13 cellular contexts compared by ENCODE assay signal in the genomic region with DNA sequence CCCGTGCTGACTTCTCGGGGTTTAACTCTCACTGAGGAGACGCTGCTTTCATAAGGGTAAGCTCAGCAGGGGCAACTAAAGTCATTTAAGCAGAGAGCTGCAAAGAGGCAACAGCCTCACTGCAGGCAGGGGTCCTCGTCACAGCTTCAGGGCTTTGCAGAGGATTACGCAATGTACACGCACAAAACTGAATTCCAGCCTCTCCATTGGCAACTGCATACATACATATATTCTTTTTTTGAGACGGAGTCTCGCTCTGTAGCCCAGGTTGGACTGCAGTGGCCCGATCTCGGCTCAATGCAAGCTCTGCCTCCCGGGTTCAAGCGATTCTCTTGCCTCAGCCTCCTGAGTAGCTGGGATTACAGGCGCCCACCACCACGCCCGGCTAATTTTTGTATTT. TPM values are rescaled to one million over a fixed set of nuclear protein-coding genes. Genes with fewer than 3 reads are reported as not detected.
A peak's percentile ranks its signal among the peaks of the same experiment; 100 is the strongest.
DNase-seq lines count a peak whose midpoint lies in the region; ATAC-seq, FAIRE-seq and TF ChIP-seq lines count a peak whose summit lies in the region.
"Had no signal": no experiment of that assay in that cellular context is flagged by ENCODE, and none has a peak within 500 bp of the region (broad histone marks: within the 10 kb centered on the region; RNA-seq: fewer than 3 reads in every experiment).

No MANE protein-coding gene starts in this region.

- ATAC-seq in T-cell (replicated peaks in 1 of 4), result no peak
- ATAC-seq: activated T-helper 17 cell treated with anti-CD3 and anti-CD28 coated beads, Interleukin-2, amount 50 U/mL, for 72 hours; right cardiac atrium had no signal

- FAIRE-seq in kidney (lab: Jason Lieb, UNC), result no peak
- FAIRE-seq: urothelium cell line had no signal

- H3K9me3 ChIP-seq in HAP-1, result no peaks in the 10 kb centered on the region
- H3K9me3 ChIP-seq in kidney (ENCODE audit: control insufficient read depth in 1 of 2, low read length in 2 of 2), result no peaks in the 10 kb centered on the region

- H3K9me3 Mint-ChIP-seq in T-cell, result no peaks in the 10 kb centered on the region
- H3K9me3 Mint-ChIP-seq: activated T-helper 17 cell treated with anti-CD3 and anti-CD28 coated beads, Interleukin-2, amount 50 U/mL, for 72 hours had no signal

- no peak overlapping the region for H3K4me3 ChIP-seq in HAP-1
- H3K4me3 ChIP-seq in kidney (ENCODE audit: low read length in 2 of 2), result no peak overlapping the region
- H3K4me3 ChIP-seq: coronary artery had no signal

- DNase-seq in DMS 273 (lab: John Stamatoyannopoulos, UW; ENCODE audit: unreplicated experiment) (peak; percentile 24), DMS 273 treated with DMSO at 0.1 percent for 48 hours (lab: John Stamatoyannopoulos, UW) (no peak), HAP-1 (ENCODE audit: low spot score in 2 of 2) (peak; percentile 23 to 47), T-cell (no peak), kidney (peak; percentile 12), germinal center (ENCODE audit: low spot score) (no peak), mesenteric fat pad (ENCODE audit: low spot score) (no peak), NCI-H774 (lab: John Stamatoyannopoulos, UW) (no peak)
- DNase-seq: GDM1 had no signal

- no peak for TF ChIP-seq CTCF in kidney (IDR thresholded peaks at IDR 0.05; ENCODE audit: borderline replicate concordance, extremely low read depth, insufficient read depth)

- POLR2A ChIA-PET in T-cell (lab: Charles Lee), result no interaction called here

- in situ Hi-C loops in HAP-1 (cut with MboI; ENCODE audit: low sequenced_read_pairs), result no loop called here

- H3K36me3 Mint-ChIP-seq in T-cell, result peaks cover 10% of the 10 kb centered on the region

- H3K27me3 ChIP-seq in HAP-1 (ENCODE audit: low read depth), result no peaks in the 10 kb centered on the region

- H3K4me1 ChIP-seq in HAP-1 (peaks cover 13% of the 10 kb centered on the region), kidney (ENCODE audit: control insufficient read depth in 1 of 2, insufficient read depth in 1 of 2, low read depth in 1 of 2, low read length in 2 of 2) (peaks cover 5 to 7% of the 10 kb centered on the region in 2 donors)

- H3K27me3 Mint-ChIP-seq in T-cell, result no peaks in the 10 kb centered on the region
- H3K27me3 Mint-ChIP-seq: activated T-helper 17 cell treated with anti-CD3 and anti-CD28 coated beads, Interleukin-2, amount 50 U/mL, for 72 hours had no signal

- H3K36me3 ChIP-seq in HAP-1 (replicated peaks), result peaks cover 9% of the 10 kb centered on the region; the same call in 1 of the 2 replicates
- no peaks in the 10 kb centered on the region for H3K36me3 ChIP-seq in kidney (ENCODE audit: control insufficient read depth in 1 of 2, insufficient read depth in 2 of 2, low read length in 2 of 2)

- H3K9ac ChIP-seq in kidney (ENCODE audit: low read length in 2 of 2), result no peak overlapping the region

- intact Hi-C loops in kidney (cut with DNase I), result loop anchor here (5.0 kb wide), 1 partner anchor 433 kb away; no protein-coding TSS in a partner anchor

- no peak overlapping the region for H3K27ac ChIP-seq in kidney (ENCODE audit: low read depth in 2 of 2, low read length in 2 of 2)
- H3K27ac ChIP-seq: coronary artery had no signal

- peak overlapping the region in 1 of 2 donors; percentile 61 for H3K27ac Mint-ChIP-seq in T-cell
- H3K27ac Mint-ChIP-seq: activated T-helper 17 cell treated with anti-CD3 and anti-CD28 coated beads, Interleukin-2, amount 50 U/mL, for 72 hours had no signal

- CTCF ChIA-PET in T-cell (lab: Charles Lee), result interaction anchor here in 1 of 2 donors (1.0 kb wide), 1 partner anchor 18 kb away, joined by 6 read pairs; no protein-coding TSS in a partner anchor

- H3K4me3 Mint-ChIP-seq in T-cell, result peak overlapping the region in 2 of 3 donors; percentile 9 to 21

- peaks cover 41 to 46% (median 42%) of the 10 kb centered on the region in 3 donors for H3K4me1 Mint-ChIP-seq in T-cell

RNA-seq across cellular contexts. Expression of gene GMEB2, which starts 2.4 kb away (rescaled TPM):
- 10 to 100 TPM; 20.7 to 30.3 (median 29.0) TPM for total RNA-seq in T-cell
- 13.4 TPM for total RNA-seq in kidney
- 6.1 TPM for polyA plus RNA-seq in kidney (ENCODE audit: insufficient read depth, low read depth, low replicate concordance)
- 10.0 TPM for total RNA-seq in mesenteric fat pad

RNA-seq across cellular contexts. Expression of gene STMN3, which starts 28.7 kb away (rescaled TPM):
- total RNA-seq in T-cell, result 100 to 1,000 TPM in 3 of 5 donors, 10 to 100 TPM in 2; 92.9 to 121 (median 107) TPM
- total RNA-seq in kidney, result 84.9 TPM
- 20.6 TPM for polyA plus RNA-seq in kidney (ENCODE audit: insufficient read depth, low read depth, low replicate concordance)
- 9.9 TPM for total RNA-seq in mesenteric fat pad

RNA-seq across cellular contexts. Expression of gene RTEL1, which starts 33.6 kb away (rescaled TPM):
- 10 to 100 TPM; 30.7 to 41.6 (median 36.8) TPM for total RNA-seq in T-cell
- total RNA-seq in kidney, result 37.7 TPM
- 5.3 TPM for polyA plus RNA-seq in kidney (ENCODE audit: insufficient read depth, low read depth, low replicate concordance)
- total RNA-seq in mesenteric fat pad, result 31.7 TPM

RNA-seq across cellular contexts. Expression of gene HELZ2, which starts 50.4 kb away (rescaled TPM):
- total RNA-seq in T-cell, result 10 to 100 TPM; 31.6 to 73.0 (median 43.5) TPM
- 40.7 TPM for total RNA-seq in kidney
- 3.2 TPM for polyA plus RNA-seq in kidney (ENCODE audit: insufficient read depth, low read depth, low replicate concordance)
- 50.8 TPM for total RNA-seq in mesenteric fat pad

Comparison
In these comparisons a context has a peak if more than half of its experiments do, and no peak if none do; other contexts are left out.
1. DNase-seq: peak in DMS 273 (single experiment), HAP-1 (2 of 2) and kidney (single experiment); none in DMS 273 treated with DMSO at 0.1 percent for 48 hours (single experiment), T-cell (0 of 34), germinal center (single experiment), mesenteric fat pad (single experiment) and NCI-H774 (single experiment).